In genomic region chr5:177492841-177493240, GRCh38 we compare ENCODE assay signal across 17 cellular contexts. TPM values are rescaled to one million over a fixed set of nuclear protein-coding genes. Genes with fewer than 3 reads are reported as not detected.
DNase-seq lines count a peak whose midpoint lies in the region; ATAC-seq and TF ChIP-seq lines count a peak whose summit lies in the region.
"Had no signal": no experiment of that assay in that cellular context is flagged by ENCODE, and none has a peak within 500 bp of the region (broad histone marks: within the 10 kb centered on the region; RNA-seq: fewer than 3 reads in every experiment).

No MANE protein-coding gene starts in this region.

- ATAC-seq in gastrocnemius medialis, result no peak
- ATAC-seq: activated naive CD8-positive, alpha-beta T cell treated with anti-CD3 and anti-CD28 coated beads, Interleukin-2, amount 50 U/mL, for 24 hours; left lung; stimulated activated naive CD8-positive, alpha-beta T cell treated with anti-CD3 and anti-CD28 coated beads, Interleukin-15, amount 100 ng/mL, for 72 hours; T-cell had no signal

- H3K4me1 Mint-ChIP-seq in CD14-positive monocyte, result peaks cover 53% of the 10 kb centered on the region

- TF ChIP-seq POLR2A in gastrocnemius medialis (IDR thresholded peaks at IDR 0.05), result no peak

- H3K36me3 Mint-ChIP-seq in CD14-positive monocyte, result peaks cover 44 to 57% of the 10 kb centered on the region in 2 donors

- peaks cover 28% of the 10 kb centered on the region for H3K4me1 ChIP-seq in HUES48 (ENCODE audit: control insufficient read depth, insufficient read depth, low read length)
- H3K4me1 ChIP-seq in gastrocnemius medialis, result peaks cover 45 to 56% of the 10 kb centered on the region in 2 donors

- peak overlapping the region; percentile 97 to 99 (median 98) for H3K27ac Mint-ChIP-seq in CD14-positive monocyte
- H3K27ac Mint-ChIP-seq: activated naive CD8-positive, alpha-beta T cell treated with anti-CD3 and anti-CD28 coated beads, Interleukin-2, amount 50 U/mL, for 24 hours; T-cell had no signal

- intact Hi-C loops in CD14-positive monocyte (cut with micrococcal nuclease) (loop anchor here in 1 of 2 donors (10.0 kb wide), 1 partner anchor 52 kb away; no protein-coding TSS in a partner anchor), gastrocnemius medialis (cut with DNase I; ENCODE audit: low total_unique reads) (no loop called here)

- H3K27me3 ChIP-seq in HUES48 (ENCODE audit: control insufficient read depth, insufficient read depth, low read length) (no peaks in the 10 kb centered on the region), gastrocnemius medialis (no peaks in the 10 kb centered on the region)
- H3K27me3 ChIP-seq: left lung had no signal

- peaks cover 0 to 7% (median 4%) of the 10 kb centered on the region in 3 donors for H3K27me3 Mint-ChIP-seq in CD14-positive monocyte (ENCODE audit: low read depth in 3 of 3)
- H3K27me3 Mint-ChIP-seq: activated naive CD8-positive, alpha-beta T cell treated with anti-CD3 and anti-CD28 coated beads, Interleukin-2, amount 50 U/mL, for 24 hours; stimulated activated naive CD8-positive, alpha-beta T cell treated with anti-CD3 and anti-CD28 coated beads, Interleukin-15, amount 100 ng/mL, for 72 hours; T-cell had no signal

- DNase-seq in CD14-positive monocyte (ENCODE audit: low spot score), result no peak
- no peak for DNase-seq in epithelial cell of prostate (ENCODE audit: low read depth, low spot score)
- DNase-seq in gastrocnemius medialis, result no peak
- no peak for DNase-seq in COLO829 (ENCODE audit: low spot score)
- DNase-seq in UCSD-AML1 (lab: John Stamatoyannopoulos, UW; ENCODE audit: unreplicated experiment), result no peak
- no peak for DNase-seq in NCI-H1105 (lab: John Stamatoyannopoulos, UW)
- DNase-seq in activated CD4-positive, alpha-beta T cell treated with anti-CD3 and anti-CD28 coated beads, Interleukin-2, amount 50 U/mL, for 4 hours, result no peak
- DNase-seq: activated CD8-positive, alpha-beta memory T cell treated with anti-CD3 and anti-CD28 coated beads for 24 hours; activated naive CD8-positive, alpha-beta T cell treated with anti-CD3 and anti-CD28 coated beads, Interleukin-2, amount 50 U/mL, for 24 hours; effector CD4-positive, alpha-beta T cell; GOT3; head of caudate nucleus; NCI-H1930; stimulated activated naive CD8-positive, alpha-beta T cell treated with anti-CD3 and anti-CD28 coated beads, Interleukin-15, amount 100 ng/mL, for 72 hours; T-cell had no signal

- H3K4me3 Mint-ChIP-seq in CD14-positive monocyte, result peak overlapping the region in 1 of 2 donors; percentile 41
- H3K4me3 Mint-ChIP-seq: activated naive CD8-positive, alpha-beta T cell treated with anti-CD3 and anti-CD28 coated beads, Interleukin-2, amount 50 U/mL, for 24 hours; stimulated activated naive CD8-positive, alpha-beta T cell treated with anti-CD3 and anti-CD28 coated beads, Interleukin-15, amount 100 ng/mL, for 72 hours; T-cell had no signal

- in situ Hi-C loops in gastrocnemius medialis (cut with MboI; ENCODE audit: low sequenced_read_pairs in 4 of 4), result no loop called here

- H3K4me3 ChIP-seq in HUES48 (ENCODE audit: low read depth, low read length) (no peak overlapping the region), gastrocnemius medialis (no peak overlapping the region)
- H3K4me3 ChIP-seq: left lung had no signal

- H3K27ac ChIP-seq in HUES48 (ENCODE audit: low read depth, low read length) (peak overlapping the region; percentile 29), epithelial cell of prostate (peak overlapping the region; percentile 90), gastrocnemius medialis (peak overlapping the region; percentile 96 to 99 (median 98))

- TF ChIP-seq CTCF in CD14-positive monocyte (IDR thresholded peaks at IDR 0.05) (no peak), gastrocnemius medialis (IDR thresholded peaks at IDR 0.05 in 4 of 5, conservative IDR thresholded peaks at IDR 0.05 in 1 of 5) (no peak)

- H3K9me3 ChIP-seq in HUES48 (ENCODE audit: control insufficient read depth, insufficient read depth, low read length), result no peaks in the 10 kb centered on the region
- H3K9me3 ChIP-seq in gastrocnemius medialis, result no peaks in the 10 kb centered on the region
- H3K9me3 ChIP-seq: left lung had no signal

- H3K36me3 ChIP-seq in HUES48 (ENCODE audit: control insufficient read depth, insufficient read depth, low read length), result peaks cover 60% of the 10 kb centered on the region
- peaks cover 0 to 38% of the 10 kb centered on the region in 2 donors for H3K36me3 ChIP-seq in gastrocnemius medialis

- peaks cover 0 to 2% (median 0%) of the 10 kb centered on the region in 7 donors for H3K9me3 Mint-ChIP-seq in CD14-positive monocyte
- H3K9me3 Mint-ChIP-seq: activated naive CD8-positive, alpha-beta T cell treated with anti-CD3 and anti-CD28 coated beads, Interleukin-2, amount 50 U/mL, for 24 hours; stimulated activated naive CD8-positive, alpha-beta T cell treated with anti-CD3 and anti-CD28 coated beads, Interleukin-15, amount 100 ng/mL, for 72 hours; T-cell had no signal

- H3K9ac ChIP-seq in HUES48 (ENCODE audit: low read depth, low read length), result no peak overlapping the region

RNA-seq across cellular contexts. Expression of gene PDLIM7, which starts 4.6 kb away (rescaled TPM):
- polyA plus RNA-seq in CD14-positive monocyte, result 10 to 100 TPM; 21.6 to 27.2 TPM
- total RNA-seq in gastrocnemius medialis, result 100 to 1,000 TPM; 132 to 244 (median 220) TPM

RNA-seq across cellular contexts. Expression of gene DOK3, which starts 16.8 kb away (rescaled TPM):
- 10 to 100 TPM; 62.8 to 98.3 TPM for polyA plus RNA-seq in CD14-positive monocyte
- 1 to 10 TPM; 2.1 to 5.1 (median 2.9) TPM for total RNA-seq in gastrocnemius medialis

RNA-seq across cellular contexts. Expression of gene DBN1, which starts 19.4 kb away (rescaled TPM):
- polyA plus RNA-seq in CD14-positive monocyte, result 1 to 10 TPM in 1 of 2 donors, under 1 TPM in 1; 0.71 to 1.6 TPM
- 10 to 100 TPM; 16.3 to 27.5 (median 23.2) TPM for total RNA-seq in gastrocnemius medialis

RNA-seq across cellular contexts. Expression of gene DDX41, which starts 23.9 kb away (rescaled TPM):
- polyA plus RNA-seq in CD14-positive monocyte, result 10 to 100 TPM; 44.9 to 70.3 TPM
- total RNA-seq in gastrocnemius medialis, result 100 to 1,000 TPM in 1 of 4 donors, 10 to 100 TPM in 3; 47.1 to 105 (median 62.3) TPM

RNA-seq across cellular contexts. Expression of gene PRR7, which starts 46.2 kb away (rescaled TPM):
- polyA plus RNA-seq in CD14-positive monocyte, result 1 to 10 TPM; 1.8 to 2.1 TPM
- total RNA-seq in gastrocnemius medialis, result 1 to 10 TPM in 2 of 4 donors, under 1 TPM in 1, not detected in 1; 0.63 to 2.0 (median 1.4) TPM

Comparison
In these comparisons a context has a peak if more than half of its experiments do, and no peak if none do; other contexts are left out.
1. H3K27ac ChIP-seq: peak in every context shown above with its lines; median percentile 98 in gastrocnemius medialis; 90 in epithelial cell of prostate; 29 in HUES48.